In genomic region chr6:121334299-121335104, GRCh38 we compare ENCODE assay signal across 1 cellular context.
TF ChIP-seq lines count a peak whose summit lies in the region.

TBC1D32 (minus strand) TSS chr6:121334480; CDS start chr6:121334430, 50 bp downstream.

TF ChIP-seq in K562, 482 proteins besides CTCF, POLR2A, EP300 and RAD21 (continued from another document and continues in another):
- TF ChIP-seq MGA (IDR thresholded peaks at IDR 0.05) (peak; percentile 78), ZNF655 (CRISPR knock-in tag; IDR thresholded peaks at IDR 0.05) (no peak), MAFK (IDR thresholded peaks at IDR 0.05; ENCODE audit: low read length) (no peak), HDAC6 (IDR thresholded peaks at IDR 0.05; ENCODE audit: low read depth, low read length) (no peak), BMI1 (IDR thresholded peaks at IDR 0.05; ENCODE audit: low read length) (peak; percentile 33; the same call in 1 of the 2 replicates), VEZF1 (CRISPR knock-in tag; IDR thresholded peaks at IDR 0.05) (peak; percentile 80), ZNF277 (CRISPR knock-in tag; IDR thresholded peaks at IDR 0.05; ENCODE audit: borderline replicate concordance) (no peak), ADNP (tag; IDR thresholded peaks at IDR 0.05) (no peak), BHLHE40 (IDR thresholded peaks at IDR 0.05; ENCODE audit: low read length) (no peak), GATA2 (CRISPR knock-in tag; IDR thresholded peaks at IDR 0.05) (no peak), DMBX1 (CRISPR knock-in tag; IDR thresholded peaks at IDR 0.05; ENCODE audit: borderline replicate concordance) (no peak), BACH1 (tag; IDR thresholded peaks at IDR 0.05) (no peak), CBX1 (IDR thresholded peaks at IDR 0.05; ENCODE audit: low read depth) (no peak), MEF2A (IDR thresholded peaks at IDR 0.05; ENCODE audit: control insufficient read depth, low read depth, low read length) (no peak), RNF2 (IDR thresholded peaks at IDR 0.05) (no peak), THAP12 (CRISPR knock-in tag; IDR thresholded peaks at IDR 0.05) (no peak), GATAD2A (IDR thresholded peaks at IDR 0.05) (no peak), ZNF609 (CRISPR knock-in tag; IDR thresholded peaks at IDR 0.05; ENCODE audit: borderline replicate concordance) (no peak), MYNN (IDR thresholded peaks at IDR 0.05) (no peak), MYNN (CRISPR knock-in tag; IDR thresholded peaks at IDR 0.05) (no peak), CHCHD3 (CRISPR knock-in tag; IDR thresholded peaks at IDR 0.05) (no peak), COPS2 (conservative IDR thresholded peaks at IDR 0.05) (no peak), MED1 (CRISPR knock-in tag; IDR thresholded peaks at IDR 0.05; ENCODE audit: borderline replicate concordance) (no peak), MAZ (CRISPR knock-in tag; conservative IDR thresholded peaks at IDR 0.05 in 1 of 2, IDR thresholded peaks at IDR 0.05 in 1 of 2) (peak; percentile 50 to 52; a peak in 1 of 4 replicates), PHF20 (IDR thresholded peaks at IDR 0.05; ENCODE audit: partially characterized antibody) (no peak), SMARCA5 (IDR thresholded peaks at IDR 0.05) (no peak), FOXK2 (conservative IDR thresholded peaks at IDR 0.05 in 1 of 2, IDR thresholded peaks at IDR 0.05 in 1 of 2; ENCODE audit: low read depth in 2 of 2) (peak in 1 of 2 experiments; percentile 49; a peak in 2 of 4 replicates), CEBPG (CRISPR knock-in tag; IDR thresholded peaks at IDR 0.05) (no peak), CEBPG (tag; conservative IDR thresholded peaks at IDR 0.05 in 1 of 2, IDR thresholded peaks at IDR 0.05 in 1 of 2) (no peak), ZEB2 (IDR thresholded peaks at IDR 0.05) (no peak), ARID3A (IDR thresholded peaks at IDR 0.05; ENCODE audit: borderline replicate concordance, low read depth, low read length) (no peak), NFYB (IDR thresholded peaks at IDR 0.05; ENCODE audit: extremely low read depth, insufficient read length) (no peak), MAFG (tag; conservative IDR thresholded peaks at IDR 0.05) (no peak), NELFE (IDR thresholded peaks at IDR 0.05; ENCODE audit: insufficient read depth, insufficient read length) (no peak), ZNF217 (CRISPR knock-in tag; IDR thresholded peaks at IDR 0.05) (no peak)
